12 cellular contexts compared by ENCODE assay signal in genomic region chr19:50719566-50719965, GRCh38. TPM values are rescaled to one million over a fixed set of nuclear protein-coding genes. Genes with fewer than 3 reads are reported as not detected.
A peak's percentile ranks its signal among the peaks of the same experiment; 100 is the strongest.
DNase-seq lines count a peak whose midpoint lies in the region; ATAC-seq and TF ChIP-seq lines count a peak whose summit lies in the region.
"Had no signal": no experiment of that assay in that cellular context is flagged by ENCODE, and none has a peak within 500 bp of the region (broad histone marks: within the 10 kb centered on the region; RNA-seq: fewer than 3 reads in every experiment).

Gene SHANK1, minus strand, starts transcription at chr19:50719802. Its CDS starts 2,883 bp downstream, at chr19:50716919.

- H3K4me1 ChIP-seq in iPS-20b (ENCODE audit: insufficient read depth, low read length) = no peaks in the 10 kb centered on the region
- peaks cover 46% of the 10 kb centered on the region for H3K4me1 ChIP-seq in suprapubic skin

- TF ChIP-seq CTCF in suprapubic skin (IDR thresholded peaks at IDR 0.05) = no peak

- H3K27ac ChIP-seq in iPS-20b (ENCODE audit: low read length) (no peak within 1 kb of the TSS), suprapubic skin (no peak within 1 kb of the TSS)
- H3K27ac ChIP-seq: C4-2B, neutrophil had no signal

- H3K9me3 Mint-ChIP-seq in activated T-helper 1 cell treated with anti-CD3 and anti-CD28 coated beads, Interleukin-12 subunit alpha, Interleukin-12 subunit beta, Interleukin-2, Interleukin-4 antibody, amounts not matched to agents 30 ng/mL and 10 ng/mL and 1 ng/mL, durations not matched to agents 14 hours and 24 hours and 36 hours = no peaks in the 10 kb centered on the region

- H3K36me3 ChIP-seq in iPS-20b (ENCODE audit: insufficient read depth, low read depth, low read length) = no peaks in the 10 kb centered on the region
- H3K36me3 ChIP-seq in suprapubic skin = no peaks in the 10 kb centered on the region
- H3K36me3 ChIP-seq: neutrophil had no signal

- H3K4me1 Mint-ChIP-seq in activated T-helper 1 cell treated with anti-CD3 and anti-CD28 coated beads, Interleukin-12 subunit alpha, Interleukin-12 subunit beta, Interleukin-2, Interleukin-4 antibody, amounts not matched to agents 30 ng/mL and 10 ng/mL and 1 ng/mL, durations not matched to agents 14 hours and 24 hours and 36 hours (ENCODE audit: low read depth) = no peaks in the 10 kb centered on the region

- no peak for TF ChIP-seq POLR2A in suprapubic skin (IDR thresholded peaks at IDR 0.05)

- peak within 1 kb of the TSS; percentile 30; the same call in 1 of the 2 replicates for H3K4me3 ChIP-seq in iPS-20b (ENCODE audit: low read length)
- H3K4me3 ChIP-seq in suprapubic skin = peak within 1 kb of the TSS; percentile 51

- TF ChIP-seq EP300 in suprapubic skin (IDR thresholded peaks at IDR 0.05) = no peak

- no peak within 1 kb of the TSS for H3K9ac ChIP-seq in iPS-20b (ENCODE audit: low read depth, low read length)

- WGBS in suprapubic skin = 3% methylated on average over 25 of the region's 47 CpGs

- intact Hi-C loops in activated T-helper 1 cell treated with anti-CD3 and anti-CD28 coated beads, Interleukin-12 subunit alpha, Interleukin-12 subunit beta, Interleukin-2, Interleukin-4 antibody, amounts not matched to agents 30 ng/mL and 10 ng/mL and 1 ng/mL, durations not matched to agents 14 hours and 24 hours and 36 hours (cut with micrococcal nuclease) = loop anchor here (5.0 kb wide), 1 partner anchor 558 kb away; no protein-coding TSS in a partner anchor

- peak within 1 kb of the TSS; percentile 35 for H3K27ac Mint-ChIP-seq in activated T-helper 1 cell treated with anti-CD3 and anti-CD28 coated beads, Interleukin-12 subunit alpha, Interleukin-12 subunit beta, Interleukin-2, Interleukin-4 antibody, amounts not matched to agents 30 ng/mL and 10 ng/mL and 1 ng/mL, durations not matched to agents 14 hours and 24 hours and 36 hours
- H3K27ac Mint-ChIP-seq: IgD-negative memory B cell had no signal

- H3K27me3 ChIP-seq in iPS-20b (ENCODE audit: insufficient read depth, low read length) = peaks cover 58% of the 10 kb centered on the region
- H3K27me3 ChIP-seq in suprapubic skin = peaks cover 62% of the 10 kb centered on the region

- no peak for ATAC-seq in HG03460 (IDR thresholded peaks at IDR 0.05; ENCODE audit: unreplicated experiment)

- DNase-seq in NOMO-1 treated with DMSO at 0.1 percent for 48 hours (lab: John Stamatoyannopoulos, UW; ENCODE audit: unreplicated experiment) (peak; percentile 12), NOMO-1 treated with dmso at 0.1 percent for 144 hours (lab: John Stamatoyannopoulos, UW; ENCODE audit: unreplicated experiment) (no peak), suprapubic skin (ENCODE audit: low spot score in 2 of 2) (no peak), SIG-M5 (lab: John Stamatoyannopoulos, UW) (no peak), AML-193 (lab: John Stamatoyannopoulos, UW) (no peak)
- DNase-seq in activated T-helper 1 cell treated with anti-CD3 and anti-CD28 coated beads, Interleukin-12 subunit alpha, Interleukin-12 subunit beta, Interleukin-2, Interleukin-4 antibody, amounts not matched to agents 30 ng/mL and 10 ng/mL and 1 ng/mL, durations not matched to agents 14 hours and 24 hours and 36 hours (ENCODE audit: low spot score) = no peak

- H3K36me3 Mint-ChIP-seq in activated T-helper 1 cell treated with anti-CD3 and anti-CD28 coated beads, Interleukin-12 subunit alpha, Interleukin-12 subunit beta, Interleukin-2, Interleukin-4 antibody, amounts not matched to agents 30 ng/mL and 10 ng/mL and 1 ng/mL, durations not matched to agents 14 hours and 24 hours and 36 hours (ENCODE audit: low read depth) = no peaks in the 10 kb centered on the region

- peaks cover 51% of the 10 kb centered on the region for H3K9me3 ChIP-seq in iPS-20b (ENCODE audit: insufficient read depth, low read depth, low read length)
- no peaks in the 10 kb centered on the region for H3K9me3 ChIP-seq in suprapubic skin
- H3K9me3 ChIP-seq: neutrophil had no signal

- no peak within 1 kb of the TSS for H3K4me3 Mint-ChIP-seq in activated T-helper 1 cell treated with anti-CD3 and anti-CD28 coated beads, Interleukin-12 subunit alpha, Interleukin-12 subunit beta, Interleukin-2, Interleukin-4 antibody, amounts not matched to agents 30 ng/mL and 10 ng/mL and 1 ng/mL, durations not matched to agents 14 hours and 24 hours and 36 hours

- peaks cover 60% of the 10 kb centered on the region for H3K27me3 Mint-ChIP-seq in activated T-helper 1 cell treated with anti-CD3 and anti-CD28 coated beads, Interleukin-12 subunit alpha, Interleukin-12 subunit beta, Interleukin-2, Interleukin-4 antibody, amounts not matched to agents 30 ng/mL and 10 ng/mL and 1 ng/mL, durations not matched to agents 14 hours and 24 hours and 36 hours (ENCODE audit: insufficient read depth)

RNA-seq across cellular contexts. Expression of gene SHANK1, which starts in this region (rescaled TPM):
- total RNA-seq in activated T-helper 1 cell treated with anti-CD3 and anti-CD28 coated beads, Interleukin-12 subunit alpha, Interleukin-12 subunit beta, Interleukin-2, Interleukin-4 antibody, amounts not matched to agents 30 ng/mL and 10 ng/mL and 1 ng/mL, durations not matched to agents 14 hours and 24 hours and 36 hours = not detected in 2 replicates
- total RNA-seq in suprapubic skin = 1 to 10 TPM in 1 of 4 donors, under 1 TPM in 1, not detected in 2; 0.42 to 6.6 TPM
- total RNA-seq: bronchial epithelial cell had no signal
